3 cellular contexts compared by ENCODE assay signal in genomic region chr20:38162149-38162548, GRCh38.
TF ChIP-seq lines count a peak whose summit lies in the region.

No MANE protein-coding gene starts in this region.

TF ChIP-seq in SK-N-SH, 30 proteins besides CTCF, POLR2A, EP300 and RAD21:
- TF ChIP-seq FOXJ3 (CRISPR knock-in tag; IDR thresholded peaks at IDR 0.05) (no peak), RFX5 (IDR thresholded peaks at IDR 0.05; ENCODE audit: low read length) (no peak), ELF1 (IDR thresholded peaks at IDR 0.05) (no peak), JUND (IDR thresholded peaks at IDR 0.05) (no peak), YY1 (IDR thresholded peaks at IDR 0.05; ENCODE audit: low read depth) (no peak), SMC3 (IDR thresholded peaks at IDR 0.05; ENCODE audit: low read depth, low read length) (no peak), GATA2 (CRISPR knock-in tag; IDR thresholded peaks at IDR 0.05) (no peak)

TF ChIP-seq in SK-N-SH treated with all-trans-retinoic acid at 6 μM for 48 hours, 23 proteins besides CTCF, POLR2A, EP300 and RAD21:
- TF ChIP-seq BACH2 (CRISPR knock-in tag; IDR thresholded peaks at IDR 0.05; ENCODE audit: borderline replicate concordance) = no peak
- no peak for TF ChIP-seq RARB (CRISPR knock-in tag; IDR thresholded peaks at IDR 0.05)
- TF ChIP-seq SNAI2 (CRISPR knock-in tag; IDR thresholded peaks at IDR 0.05) = no peak
- no peak for TF ChIP-seq TSHZ2 (CRISPR knock-in tag; IDR thresholded peaks at IDR 0.05)
- no peak for TF ChIP-seq GLIS3 (CRISPR knock-in tag; IDR thresholded peaks at IDR 0.05)
- no peak for TF ChIP-seq CSDC2 (CRISPR knock-in tag; IDR thresholded peaks at IDR 0.05)
- TF ChIP-seq PATZ1 (CRISPR knock-in tag; IDR thresholded peaks at IDR 0.05; ENCODE audit: borderline replicate concordance) = no peak
- TF ChIP-seq ZC3H10 (CRISPR knock-in tag; IDR thresholded peaks at IDR 0.05) = no peak

TF ChIP-seq in K562, 482 proteins besides CTCF, POLR2A, EP300 and RAD21:
- TF ChIP-seq AFF4 (CRISPR knock-in tag; IDR thresholded peaks at IDR 0.05) (no peak), ESRRA (IDR thresholded peaks at IDR 0.05; ENCODE audit: borderline replicate concordance, low read depth) (0 out of 2 replicates have a peak, but pooled peaks have one; percentile 8)
